ENCODE assay signal across 16 cellular contexts in genomic region chr12:4139191-4139590, GRCh38.
DNase-seq lines count a peak whose midpoint lies in the region; ATAC-seq, FAIRE-seq and TF ChIP-seq lines count a peak whose summit lies in the region.
"Had no signal": no experiment of that assay in that cellular context is flagged by ENCODE, and none has a peak within 500 bp of the region (broad histone marks: within the 10 kb centered on the region; RNA-seq: fewer than 3 reads in every experiment).

No MANE protein-coding gene starts in this region.

- POLR2A ChIA-PET in activated CD4-positive, alpha-beta memory T cell treated with anti-CD3 and anti-CD28 coated beads, Interleukin-2, amount 10 ng/mL, durations not matched to agents 7 days and 5 days (lab: Charles Lee) = interaction anchor here (1.0 to 10.6 kb wide), 7 partner anchors 8 to 140 kb away, joined by 3 to 422 read pairs (median 9); partner anchors contain the start of gene CCND2

- H3K9me3 Mint-ChIP-seq in activated CD8-positive, alpha-beta memory T cell treated with anti-CD3 and anti-CD28 coated beads, Interleukin-2, amount 10 ng/mL, durations not matched to agents 7 days and 5 days (ENCODE audit: low read depth) = peaks cover 4% of the 10 kb centered on the region
- H3K9me3 Mint-ChIP-seq in activated CD4-positive, alpha-beta memory T cell treated with anti-CD3 and anti-CD28 coated beads, Interleukin-2, amount 10 ng/mL, durations not matched to agents 7 days and 5 days = no peaks in the 10 kb centered on the region

- no peak overlapping the region for H3K27ac Mint-ChIP-seq in activated CD8-positive, alpha-beta memory T cell treated with anti-CD3 and anti-CD28 coated beads, Interleukin-2, amount 10 ng/mL, durations not matched to agents 7 days and 5 days
- peak overlapping the region; percentile 30 for H3K27ac Mint-ChIP-seq in activated CD4-positive, alpha-beta memory T cell treated with anti-CD3 and anti-CD28 coated beads, Interleukin-2, amount 10 ng/mL, durations not matched to agents 7 days and 5 days
- H3K27ac Mint-ChIP-seq: H9 had no signal

- no peak for FAIRE-seq in GM12891 (lab: Jason Lieb, UNC)
- FAIRE-seq: A549 had no signal

- no peak overlapping the region for H3K4me3 Mint-ChIP-seq in activated CD8-positive, alpha-beta memory T cell treated with anti-CD3 and anti-CD28 coated beads, Interleukin-2, amount 10 ng/mL, durations not matched to agents 7 days and 5 days
- no peak overlapping the region for H3K4me3 Mint-ChIP-seq in activated CD4-positive, alpha-beta memory T cell treated with anti-CD3 and anti-CD28 coated beads, Interleukin-2, amount 10 ng/mL, durations not matched to agents 7 days and 5 days

- peaks cover 12% of the 10 kb centered on the region for H3K36me3 Mint-ChIP-seq in activated CD8-positive, alpha-beta memory T cell treated with anti-CD3 and anti-CD28 coated beads, Interleukin-2, amount 10 ng/mL, durations not matched to agents 7 days and 5 days
- H3K36me3 Mint-ChIP-seq in activated CD4-positive, alpha-beta memory T cell treated with anti-CD3 and anti-CD28 coated beads, Interleukin-2, amount 10 ng/mL, durations not matched to agents 7 days and 5 days (ENCODE audit: low read depth) = peaks cover 17% of the 10 kb centered on the region

- in situ Hi-C loops in ACHN (cut with HindIII; ENCODE audit: low pct_ligation_motif_present, low pct_unique_long_range_greater_than_20kb, low sequenced_read_pairs) = no loop called here

- peaks cover 76% of the 10 kb centered on the region for H3K4me1 Mint-ChIP-seq in activated CD8-positive, alpha-beta memory T cell treated with anti-CD3 and anti-CD28 coated beads, Interleukin-2, amount 10 ng/mL, durations not matched to agents 7 days and 5 days
- peaks cover 73% of the 10 kb centered on the region for H3K4me1 Mint-ChIP-seq in activated CD4-positive, alpha-beta memory T cell treated with anti-CD3 and anti-CD28 coated beads, Interleukin-2, amount 10 ng/mL, durations not matched to agents 7 days and 5 days

- peak; percentile 19 for DNase-seq in activated CD8-positive, alpha-beta memory T cell treated with anti-CD3 and anti-CD28 coated beads, Interleukin-2, amount 10 ng/mL, durations not matched to agents 7 days and 5 days
- no peak for DNase-seq in activated CD8-positive, alpha-beta memory T cell treated with anti-CD3 and anti-CD28 coated beads, Interleukin-2, amount 50 U/mL, for 4 hours
- no peak for DNase-seq in GM12891 (ENCODE audit: insufficient read length, low spot score)
- no peak for DNase-seq in activated CD4-positive, alpha-beta memory T cell treated with anti-CD3 and anti-CD28 coated beads, Interleukin-2, amount 10 ng/mL, durations not matched to agents 7 days and 5 days
- peak; percentile 19 for DNase-seq in stimulated activated CD8-positive, alpha-beta memory T cell treated with anti-CD3 and anti-CD28 coated beads, Interleukin-4, amount 100 ng/mL, for 48 hours
- no peak for DNase-seq in HPDE6-E6E7 (ENCODE audit: extremely low spot score)
- DNase-seq in ACHN = no peak
- DNase-seq: COR-L47, MV-4-11, NCI-H1417, NCI-H187 treated with DMSO at 0.1 percent for 48 hours, NCI-H69, RPMI8226, SIG-M5 had no signal

- no peak for ATAC-seq in activated CD8-positive, alpha-beta memory T cell treated with anti-CD3 and anti-CD28 coated beads, Interleukin-2, amount 10 ng/mL, durations not matched to agents 7 days and 5 days
- ATAC-seq: A549 had no signal

- TF ChIP-seq POLR2A in GM12891 (IDR thresholded peaks at IDR 0.05; ENCODE audit: low read depth, low read length) = no peak

- no peaks in the 10 kb centered on the region for H3K27me3 Mint-ChIP-seq in activated CD8-positive, alpha-beta memory T cell treated with anti-CD3 and anti-CD28 coated beads, Interleukin-2, amount 10 ng/mL, durations not matched to agents 7 days and 5 days
- no peaks in the 10 kb centered on the region for H3K27me3 Mint-ChIP-seq in activated CD4-positive, alpha-beta memory T cell treated with anti-CD3 and anti-CD28 coated beads, Interleukin-2, amount 10 ng/mL, durations not matched to agents 7 days and 5 days

- CTCF ChIA-PET in activated CD8-positive, alpha-beta memory T cell treated with anti-CD3 and anti-CD28 coated beads, Interleukin-2, amount 10 ng/mL, durations not matched to agents 7 days and 5 days (lab: Charles Lee) = interaction anchor here (1.2 to 10.4 kb wide), 4 partner anchors 16 to 138 kb away, joined by 4 to 97 read pairs (median 56); no protein-coding TSS in a partner anchor
- CTCF ChIA-PET in activated CD4-positive, alpha-beta memory T cell treated with anti-CD3 and anti-CD28 coated beads, Interleukin-2, amount 10 ng/mL, durations not matched to agents 7 days and 5 days (lab: Charles Lee) = interaction anchor here (0.7 to 10.4 kb wide), 2 partner anchors 135 to 257 kb away, joined by 3 to 190 read pairs; partner anchors contain the start of gene CCND2

TF ChIP-seq in GM12891, 5 proteins besides CTCF, POLR2A, EP300 and RAD21:
- TF ChIP-seq PAX5 (IDR thresholded peaks at IDR 0.05; ENCODE audit: insufficient read depth, low read length, severe bottlenecking) (no peak), POU2F2 (IDR thresholded peaks at IDR 0.05; ENCODE audit: low read depth, low read length) (peak; percentile 63; the same call in 1 of the 2 replicates)

Comparison
In these comparisons a context has a peak if more than half of its experiments do, and no peak if none do; other contexts are left out.
1. DNase-seq: peak in activated CD8-positive, alpha-beta memory T cell treated with anti-CD3 and anti-CD28 coated beads, Interleukin-2, amount 10 ng/mL, durations not matched to agents 7 days and 5 days (single experiment) and stimulated activated CD8-positive, alpha-beta memory T cell treated with anti-CD3 and anti-CD28 coated beads, Interleukin-4, amount 100 ng/mL, for 48 hours (single experiment); none in activated CD8-positive, alpha-beta memory T cell treated with anti-CD3 and anti-CD28 coated beads, Interleukin-2, amount 50 U/mL, for 4 hours (single experiment), GM12891 (single experiment), activated CD4-positive, alpha-beta memory T cell treated with anti-CD3 and anti-CD28 coated beads, Interleukin-2, amount 10 ng/mL, durations not matched to agents 7 days and 5 days (single experiment), HPDE6-E6E7 (single experiment) and ACHN (single experiment).